Comparison of ENCODE assay signal across 8 cellular contexts in genomic region chr6:11337306-11337705, GRCh38.
"Had no signal": no experiment of that assay in that cellular context is flagged by ENCODE, and none has a peak within 500 bp of the region (broad histone marks: within the 10 kb centered on the region; RNA-seq: fewer than 3 reads in every experiment).

No MANE protein-coding gene starts in this region.

- H3K4me1 ChIP-seq: HAP-1 had no signal

- ATAC-seq: HCT116, K562 had no signal

- H3K4me3 Mint-ChIP-seq: HFFc6 had no signal

- H3K4me3 ChIP-seq: HAP-1, K562 had no signal

- H3K9me3 ChIP-seq: HAP-1 had no signal

- H3K9me3 Mint-ChIP-seq: HFFc6 had no signal

- H3K36me3 ChIP-seq: HAP-1 had no signal

- H3K27ac Mint-ChIP-seq: HFFc6 had no signal

- DNase-seq: GOT3, H7, HFFc6, IMR-90, KG1 had no signal
